In the genomic region with DNA sequence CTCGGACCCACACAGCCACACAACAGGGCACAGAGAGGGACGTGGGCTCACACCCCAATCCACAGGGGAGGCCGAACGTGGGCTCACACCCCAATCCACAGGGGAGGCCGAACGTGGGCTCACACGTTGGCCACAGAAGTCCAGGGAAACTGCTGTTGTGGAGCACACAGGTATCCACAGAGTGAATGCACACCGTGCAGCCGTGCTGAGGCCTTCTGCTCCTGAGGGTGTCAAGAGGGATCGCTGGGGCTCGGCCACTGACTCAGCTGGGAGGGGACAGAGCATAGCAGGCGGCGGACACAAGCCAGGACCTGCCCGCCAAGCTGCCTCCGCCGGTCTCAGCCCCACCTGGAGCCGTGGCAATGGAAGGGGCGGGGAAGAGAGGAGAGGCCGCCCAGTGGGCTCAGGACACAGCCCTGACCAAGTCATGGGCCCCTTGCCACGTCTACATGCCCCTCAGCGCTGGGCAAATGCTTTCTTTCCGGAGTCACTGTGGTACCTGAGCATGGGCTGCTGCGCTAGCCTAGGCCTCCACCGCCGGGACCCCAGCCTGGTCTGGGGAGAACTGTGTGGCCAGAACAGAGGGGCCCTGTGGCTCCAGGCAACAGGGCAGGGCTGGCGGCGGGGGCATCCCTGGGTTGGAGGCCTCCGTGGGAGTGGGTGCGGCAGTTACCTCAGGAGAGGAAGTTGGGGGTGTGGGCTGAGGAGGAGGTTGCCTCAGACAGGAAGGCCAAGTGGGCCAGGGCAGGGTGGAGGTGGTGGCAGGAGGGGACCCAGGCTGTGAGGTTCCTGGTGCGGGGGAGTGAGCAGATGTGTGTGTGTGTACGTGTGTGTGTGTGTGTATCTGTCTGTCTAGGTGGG, we compare ENCODE assay signal across 8 cellular contexts. TPM values are rescaled to one million over a fixed set of nuclear protein-coding genes. Genes with fewer than 3 reads are reported as not detected.
A peak's percentile ranks its signal among the peaks of the same experiment; 100 is the strongest.
DNase-seq lines count a peak whose midpoint lies in the region; ATAC-seq lines count a peak whose summit lies in the region.

No MANE protein-coding gene starts in this region.

- DNase-seq in AML-193 (lab: John Stamatoyannopoulos, UW) (peak; percentile 82 to 84), NOMO-1 treated with dmso at 0.1 percent for 144 hours (lab: John Stamatoyannopoulos, UW; ENCODE audit: unreplicated experiment) (peak; percentile 89), activated T-cell treated with anti-CD3 and anti-CD28 coated beads for 24 hours (ENCODE audit: low read depth) (peak; percentile 47), left cardiac atrium (no peak), EL (no peak)
- peak; percentile 45 to 58 (median 52) for DNase-seq in stimulated activated CD4-positive, alpha-beta T cell treated with anti-CD3 and anti-CD28 coated beads, TNF-alpha, amount 100 ng/mL, for 1 hour (ENCODE audit: low read depth in 3 of 3, low spot score in 1 of 3)

- ATAC-seq in GM21529 (IDR thresholded peaks at IDR 0.05; ENCODE audit: unreplicated experiment) (peak; percentile 33), left cardiac atrium (peak; percentile 27 to 59), HG03025 (IDR thresholded peaks at IDR 0.05; ENCODE audit: low FRiP score, unreplicated experiment) (no peak)

- intact Hi-C loops in left cardiac atrium (cut with DNase I) = no loop called here

RNA-seq across cellular contexts. Expression of gene SYTL1, which starts 1.2 kb away (rescaled TPM):
- 1 to 10 TPM in 1 of 2 donors, under 1 TPM in 1; 0.81 to 2.4 TPM for total RNA-seq in left cardiac atrium

RNA-seq across cellular contexts. Expression of gene TMEM222, which starts 21.0 kb away (rescaled TPM):
- 10 to 100 TPM; 20.7 to 29.2 TPM for total RNA-seq in left cardiac atrium

RNA-seq across cellular contexts. Expression of gene MAP3K6, which starts 23.8 kb away (rescaled TPM):
- 10 to 100 TPM; 51.5 to 64.2 TPM for total RNA-seq in left cardiac atrium

RNA-seq across cellular contexts. Expression of gene FCN3, which starts 31.6 kb away (rescaled TPM):
- 10 to 100 TPM; 14.2 to 24.5 TPM for total RNA-seq in left cardiac atrium

RNA-seq across cellular contexts. Expression of gene CD164L2, which starts 40.1 kb away (rescaled TPM):
- not detected for total RNA-seq in left cardiac atrium

Comparison
In these comparisons a context has a peak if more than half of its experiments do, and no peak if none do; other contexts are left out.
1. DNase-seq: peak in AML-193 (2 of 2), NOMO-1 treated with dmso at 0.1 percent for 144 hours (single experiment), activated T-cell treated with anti-CD3 and anti-CD28 coated beads for 24 hours (single experiment) and stimulated activated CD4-positive, alpha-beta T cell treated with anti-CD3 and anti-CD28 coated beads, TNF-alpha, amount 100 ng/mL, for 1 hour (3 of 3); none in left cardiac atrium (single experiment) and EL (single experiment).